8 cellular contexts compared by ENCODE assay signal in the genomic region with DNA sequence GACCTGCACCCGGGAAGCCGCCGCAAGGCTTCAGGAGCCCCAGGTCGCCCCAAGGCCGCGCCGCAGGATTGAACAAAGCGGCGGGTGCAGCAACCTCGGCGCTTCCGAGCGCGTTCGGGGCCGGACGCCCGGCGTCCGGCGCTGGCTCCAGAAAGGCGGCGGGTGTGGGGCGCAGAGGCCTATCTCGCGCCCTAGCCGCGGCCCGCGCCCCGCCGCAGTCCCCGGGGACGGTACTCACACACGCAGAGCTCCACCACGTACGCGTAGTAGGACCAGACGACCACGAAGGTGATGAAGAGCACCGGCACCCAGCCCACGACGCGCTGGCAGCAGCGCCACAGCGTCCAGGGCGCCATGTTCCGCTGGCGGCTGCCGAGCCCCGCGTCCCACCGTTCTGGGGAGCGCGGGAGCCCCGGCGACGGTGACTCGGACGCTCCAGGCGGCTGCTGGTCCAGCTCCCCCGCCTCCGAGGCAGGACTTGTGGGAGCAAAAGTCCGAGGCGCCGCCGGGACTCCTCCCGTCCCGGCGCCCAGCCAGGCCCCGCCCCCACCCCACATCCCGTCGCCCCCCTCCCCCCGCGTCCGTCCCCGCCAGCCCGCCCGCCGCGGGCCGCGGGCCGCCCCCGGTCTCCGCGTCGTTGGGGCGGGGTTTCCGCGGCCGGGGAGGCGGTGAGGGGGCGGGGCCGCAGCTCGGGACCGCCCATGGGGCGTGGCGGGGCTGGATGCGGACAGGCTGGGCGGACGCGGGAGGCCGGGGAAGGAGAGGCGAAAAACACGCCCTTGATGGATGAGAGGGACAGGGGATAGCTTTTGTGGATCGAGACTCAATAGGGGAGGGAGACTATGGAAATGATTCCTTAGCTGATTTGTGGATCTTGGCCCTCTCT. TPM values are rescaled to one million over a fixed set of nuclear protein-coding genes. Genes with fewer than 3 reads are reported as not detected.
A peak's percentile ranks its signal among the peaks of the same experiment; 100 is the strongest.
DNase-seq lines count a peak whose midpoint lies in the region; ATAC-seq and TF ChIP-seq lines count a peak whose summit lies in the region.

TSS of gene ZDHHC20 (minus strand) at position 488 of the 886 bp plus-strand sequence. CDS start at position 356, 132 bp downstream.

- no peaks in the 10 kb centered on the region for H3K36me3 ChIP-seq in muscle layer of duodenum (ENCODE audit: control insufficient read depth in 1 of 2, insufficient read depth in 2 of 2, low read length in 2 of 2)

- H3K9me3 ChIP-seq in muscle layer of duodenum (ENCODE audit: control insufficient read depth in 1 of 2, low read length in 2 of 2) = no peaks in the 10 kb centered on the region

- ATAC-seq in GM21360 (IDR thresholded peaks at IDR 0.05; ENCODE audit: unreplicated experiment) (peak; percentile 83), esophagus mucosa (peak; percentile 98)

- H3K27ac ChIP-seq in muscle layer of duodenum (ENCODE audit: low read length) = peak within 1 kb of the TSS; percentile 62

- peak within 1 kb of the TSS; percentile 89 to 96 for H3K4me3 ChIP-seq in muscle layer of duodenum (ENCODE audit: low read depth in 1 of 2, low read length in 2 of 2)

- no peak for TF ChIP-seq CTCF in Calu3 (IDR thresholded peaks at IDR 0.05; ENCODE audit: unreplicated experiment)

- H3K4me1 ChIP-seq in muscle layer of duodenum (ENCODE audit: control insufficient read depth in 1 of 2, insufficient read depth in 2 of 2, low read length in 2 of 2) = peaks cover 0 to 12% of the 10 kb centered on the region in 2 donors

- no peaks in the 10 kb centered on the region for H3K9me3 Mint-ChIP-seq in Calu3 (ENCODE audit: low read depth, unreplicated experiment)

- intact Hi-C loops in Calu3 (cut with micrococcal nuclease; ENCODE audit: unreplicated experiment) = loop anchor here (5.0 kb wide), 1 partner anchor 57 kb away; no protein-coding TSS in a partner anchor

- no TSS peak for BruUV-seq in Calu3 (replicated peaks; lab: Mats Ljungman, UMichigan)

- DNase-seq in Calu3 (peak; percentile 91), HUDEP-2 (lab: John Stamatoyannopoulos, UW; ENCODE audit: unreplicated experiment in 76 of 76) (peak in 75 of 76 experiments; percentile 16 to 94 (median 84))
- peak; percentile 95 to 96 for DNase-seq in activated T-cell treated with anti-CD3 and anti-CD28 coated beads, Interleukin-2, amount 50 U/mL, for 48 hours
- peak; percentile 67 to 81 for DNase-seq in stimulated activated CD8-positive, alpha-beta memory T cell treated with anti-CD3 and anti-CD28 coated beads, Interleukin-7, amount 100 ng/mL, for 4 hours (ENCODE audit: low read depth in 2 of 2)

- peaks cover 21% of the 10 kb centered on the region for H3K36me3 Mint-ChIP-seq in Calu3 (ENCODE audit: insufficient read depth, unreplicated experiment)

- peaks cover 15% of the 10 kb centered on the region for H3K4me1 Mint-ChIP-seq in Calu3 (ENCODE audit: low read depth, unreplicated experiment)

- H3K27ac Mint-ChIP-seq in Calu3 (ENCODE audit: unreplicated experiment) = peak within 1 kb of the TSS; percentile 39

- peak within 1 kb of the TSS; percentile 86 for H3K4me3 Mint-ChIP-seq in Calu3 (ENCODE audit: low read depth, unreplicated experiment)

- CTCF ChIA-PET in Calu3 (lab: Charles Lee) = no interaction called here

- no peaks in the 10 kb centered on the region for H3K27me3 Mint-ChIP-seq in Calu3 (ENCODE audit: unreplicated experiment)

- H3K27me3 ChIP-seq in muscle layer of duodenum (ENCODE audit: low read depth, low read length) = no peaks in the 10 kb centered on the region

TF ChIP-seq in PFSK-1, 5 proteins besides CTCF, POLR2A, EP300 and RAD21:
- TF ChIP-seq FOXP2 (optimal IDR thresholded peaks at IDR 0.05; ENCODE audit: borderline replicate concordance, extremely low read depth, extremely low read length, insufficient read depth) (peak; percentile 32), POLR2AphosphoS5 (IDR thresholded peaks at IDR 0.05; ENCODE audit: low read depth, low read length) (no peak)

RNA-seq across cellular contexts. Expression of gene ZDHHC20, which starts in this region (rescaled TPM):
- total RNA-seq in Calu3 (2022) (88.9 and 90.6 TPM in 2 replicates), esophagus mucosa (61.0 TPM)
- polyA plus RNA-seq in PFSK-1 (2012; ENCODE audit: insufficient read length, low read depth) = 3.5 TPM

Comparison
In these comparisons a context has a peak if more than half of its experiments do, and no peak if none do; other contexts are left out.
1. Peak in every context shown above with its lines: DNase-seq, ATAC-seq, H3K4me3 ChIP-seq and H3K27ac ChIP-seq.